10 cellular contexts compared by ENCODE assay signal in the genomic region with DNA sequence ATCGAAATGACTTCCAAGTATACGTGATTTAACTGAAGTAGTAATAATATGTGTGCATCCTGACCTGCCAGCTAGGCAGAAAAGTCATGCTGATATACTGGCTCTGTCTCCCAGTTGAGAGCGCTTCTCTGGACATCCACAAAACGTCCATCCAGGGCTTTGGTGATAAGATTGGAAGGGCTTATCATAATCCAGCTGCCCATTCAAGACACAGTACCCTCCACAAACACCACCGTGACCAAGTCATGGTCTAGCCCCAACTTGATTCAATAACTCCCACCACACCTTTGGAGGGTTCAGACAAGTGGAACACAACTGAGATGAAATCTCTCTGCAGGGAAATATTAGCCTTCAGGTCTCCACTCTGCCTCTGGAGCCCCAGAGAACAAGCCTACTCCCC.
A peak's percentile ranks its signal among the peaks of the same experiment; 100 is the strongest.
DNase-seq lines count a peak whose midpoint lies in the region; ATAC-seq and TF ChIP-seq lines count a peak whose summit lies in the region.
"Had no signal": no experiment of that assay in that cellular context is flagged by ENCODE, and none has a peak within 500 bp of the region (broad histone marks: within the 10 kb centered on the region; RNA-seq: fewer than 3 reads in every experiment).

No MANE protein-coding gene starts in this region.

- peak; percentile 25 for DNase-seq in activated effector memory CD4-positive, alpha-beta T cell treated with anti-CD3 and anti-CD28 coated beads, Interleukin-2, amount 50 U/mL, for 16 hours
- DNase-seq in activated effector memory CD4-positive, alpha-beta T cell treated with Interleukin-2 at 50 U/mL for 16 hours = no peak
- DNase-seq in adipocyte (ENCODE audit: low read depth) = no peak
- DNase-seq in lung (ENCODE audit: low spot score) = no peak
- DNase-seq in tibial artery = peak; percentile 14 to 51
- no peak for DNase-seq in NCI-H446 (lab: John Stamatoyannopoulos, UW)
- DNase-seq in stimulated activated CD4-positive, alpha-beta T cell treated with anti-CD3 and anti-CD28 coated beads, Interleukin-4, amount 100 ng/mL, for 4 hours = no peak

- peaks cover 40% of the 10 kb centered on the region for H3K4me1 ChIP-seq in adipocyte (ENCODE audit: control insufficient read depth, insufficient read depth, low read length)
- H3K4me1 ChIP-seq in lung (ENCODE audit: control insufficient read depth in 2 of 2, insufficient read depth in 2 of 2, low read length in 2 of 2) = peaks cover 35 to 38% of the 10 kb centered on the region in 2 donors
- peaks cover 0 to 86% (median 65%) of the 10 kb centered on the region in 4 donors for H3K4me1 ChIP-seq in tibial artery

- H3K27ac ChIP-seq in lung (ENCODE audit: low read depth in 1 of 2, low read length in 1 of 2) = peak overlapping the region; percentile 63 to 69
- peak overlapping the region; percentile 13 to 100 for H3K27ac ChIP-seq in tibial artery
- H3K27ac ChIP-seq: PC-9 had no signal

- intact Hi-C loops in tibial artery (cut with DNase I; ENCODE audit: low total_unique reads) = loop anchor here (5.0 kb wide), 1 partner anchor 134 kb away; no protein-coding TSS in a partner anchor

- peak overlapping the region; percentile 13 for H3K9ac ChIP-seq in adipocyte (ENCODE audit: low read length)

- H3K9me3 ChIP-seq in adipocyte (ENCODE audit: control insufficient read depth, low read length) (no peaks in the 10 kb centered on the region), lung (ENCODE audit: control insufficient read depth in 2 of 2, insufficient read depth in 1 of 2, low read length in 1 of 2) (no peaks in the 10 kb centered on the region), tibial artery (no peaks in the 10 kb centered on the region)
- H3K9me3 ChIP-seq: ovary had no signal

- H3K4me3 ChIP-seq in adipocyte (ENCODE audit: low read length) (no peak overlapping the region), lung (no peak overlapping the region), tibial artery (no peak overlapping the region)
- H3K4me3 ChIP-seq: ovary, PC-9 had no signal

- H3K36me3 ChIP-seq in adipocyte (ENCODE audit: control insufficient read depth, insufficient read depth, low read length, severe bottlenecking) (no peaks in the 10 kb centered on the region), lung (ENCODE audit: control insufficient read depth in 2 of 2, insufficient read depth in 2 of 2, low read length in 2 of 2) (no peaks in the 10 kb centered on the region), tibial artery (no peaks in the 10 kb centered on the region)
- H3K36me3 ChIP-seq: ovary had no signal

- TF ChIP-seq CTCF in lung (IDR thresholded peaks at IDR 0.05; ENCODE audit: control extremely low read depth, extremely low read depth) = no peak
- TF ChIP-seq CTCF in tibial artery (IDR thresholded peaks at IDR 0.05) = no peak

- ATAC-seq in lung (ENCODE audit: insufficient read depth, low FRiP score) (no peak), HG03139 (IDR thresholded peaks at IDR 0.05; ENCODE audit: unreplicated experiment) (no peak)

- 68 to 71% methylated on average over 5 of the region's 5 CpGs for WGBS in lung, 2 donors

- H3K27me3 ChIP-seq in adipocyte (replicated peaks; ENCODE audit: control insufficient read depth, insufficient read depth, low read length) (no peaks in the 10 kb centered on the region), lung (ENCODE audit: control insufficient read depth, insufficient read depth) (no peaks in the 10 kb centered on the region), tibial artery (no peaks in the 10 kb centered on the region)
- H3K27me3 ChIP-seq: ovary had no signal

Comparison
In these comparisons a context has a peak if more than half of its experiments do, and no peak if none do; other contexts are left out.
1. DNase-seq: peak in activated effector memory CD4-positive, alpha-beta T cell treated with anti-CD3 and anti-CD28 coated beads, Interleukin-2, amount 50 U/mL, for 16 hours (single experiment) and tibial artery (2 of 2); none in activated effector memory CD4-positive, alpha-beta T cell treated with Interleukin-2 at 50 U/mL for 16 hours (single experiment), adipocyte (single experiment), lung (single experiment), NCI-H446 (0 of 2) and stimulated activated CD4-positive, alpha-beta T cell treated with anti-CD3 and anti-CD28 coated beads, Interleukin-4, amount 100 ng/mL, for 4 hours (0 of 2).